In the genomic region with DNA sequence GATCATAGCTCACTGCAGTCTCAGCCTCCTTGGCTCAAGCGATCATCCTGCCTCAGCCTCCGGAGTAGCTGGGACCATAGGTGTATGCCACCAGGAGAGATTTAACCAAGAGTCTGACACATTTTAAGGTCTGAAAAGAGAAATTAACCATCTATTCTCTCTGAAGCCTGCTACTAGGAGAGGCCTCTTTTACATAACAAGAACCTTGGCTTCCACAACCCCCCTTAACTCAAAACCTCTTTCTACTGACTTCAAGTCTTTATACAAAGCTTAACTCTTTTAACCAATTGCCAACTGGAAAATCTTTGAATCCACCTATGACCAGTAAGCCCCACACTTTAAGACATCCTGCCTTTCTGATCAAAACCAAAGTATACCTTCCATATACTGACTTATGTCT, we compare ENCODE assay signal across 16 cellular contexts.
"Had no signal": no experiment of that assay in that cellular context is flagged by ENCODE, and none has a peak within 500 bp of the region (broad histone marks: within the 10 kb centered on the region; RNA-seq: fewer than 3 reads in every experiment).

No MANE protein-coding gene starts in this region.

- H3K27me3 ChIP-seq: dorsolateral prefrontal cortex, right lobe of liver, tibial nerve, upper lobe of left lung had no signal

- H3K9me3 ChIP-seq: lower lobe of right lung, right lobe of liver, thoracic aorta, upper lobe of left lung had no signal

- H3K4me3 ChIP-seq: dorsolateral prefrontal cortex, lower lobe of right lung, right lobe of liver, thoracic aorta, tibial nerve, upper lobe of left lung had no signal

- H3K9ac ChIP-seq: parathyroid adenoma had no signal

- H3K4me1 ChIP-seq: lower lobe of right lung, parathyroid adenoma, right lobe of liver, tibial nerve, upper lobe of left lung had no signal

- H3K36me3 ChIP-seq: lower lobe of right lung, right lobe of liver, thoracic aorta, tibial nerve, upper lobe of left lung had no signal

- H3K79me2 ChIP-seq: parathyroid adenoma had no signal

- ATAC-seq: left ventricle myocardium superior; lower lobe of right lung; natural killer cell treated with Interleukin-12 subunit alpha and Interleukin-12 subunit beta and Interleukin-15 and Interleukin-18, amount 100 ng/mL, for 72 hours; right lobe of liver; stimulated activated naive B cell treated with anti-CD40 and anti-IgM and Interleukin-4, amounts not matched to agents 10 μg/mL and 1 μg/mL and 100 μg/mL, for 72 hours had no signal

- H3K27ac ChIP-seq: dorsolateral prefrontal cortex, lower lobe of right lung, parathyroid adenoma, right lobe of liver, thoracic aorta, tibial nerve, upper lobe of left lung had no signal

- DNase-seq: dorsolateral prefrontal cortex; effector CD4-positive, alpha-beta T cell; hypothalamus; left ventricle myocardium superior; lower lobe of right lung; naive B cell; right lobe of liver; small intestine; stimulated activated CD4-positive, alpha-beta T cell treated with anti-CD3 and anti-CD28 coated beads, Interleukin-15, amount 100 ng/mL, for 24 hours; stimulated activated CD4-positive, alpha-beta T cell treated with anti-CD3 and anti-CD28 coated beads, Interleukin-2, amount 100 ng/mL, for 48 hours; stimulated activated naive B cell treated with anti-CD40 and anti-IgM and Interleukin-4, amounts not matched to agents 10 μg/mL and 1 μg/mL and 100 μg/mL, for 72 hours; upper lobe of left lung had no signal
